13 cellular contexts compared by ENCODE assay signal in genomic region chr12:113242560-113242959, GRCh38. TPM values are rescaled to one million over a fixed set of nuclear protein-coding genes. Genes with fewer than 3 reads are reported as not detected.
DNase-seq lines count a peak whose midpoint lies in the region; ATAC-seq and TF ChIP-seq lines count a peak whose summit lies in the region.
"Had no signal": no experiment of that assay in that cellular context is flagged by ENCODE, and none has a peak within 500 bp of the region (broad histone marks: within the 10 kb centered on the region; RNA-seq: fewer than 3 reads in every experiment).

No MANE protein-coding gene starts in this region.

- POLR2A ChIA-PET in activated CD8-positive, alpha-beta T cell treated with anti-CD3 and anti-CD28 coated beads, Interleukin-2, amount 10 ng/mL, durations not matched to agents 7 days and 5 days (lab: Charles Lee): no interaction called here
- POLR2A ChIA-PET in activated CD8-positive, alpha-beta T cell treated with anti-CD3 and anti-CD28 coated beads for 36 hours (lab: Charles Lee): interaction anchor here (0.6 kb wide), 1 partner anchor 20 kb away, joined by 3 read pairs; no protein-coding TSS in a partner anchor

- TF ChIP-seq POLR2A in transverse colon (IDR thresholded peaks at IDR 0.05): no peak

- H3K27ac ChIP-seq in cingulate gyrus (ENCODE audit: low read depth, low read length) (peak overlapping the region; percentile 81), transverse colon (peak overlapping the region; percentile 92 to 95 (median 93))

- H3K9ac ChIP-seq in mucosa of stomach (ENCODE audit: low read length): peak overlapping the region; percentile 57

- H3K4me3 Mint-ChIP-seq in activated CD8-positive, alpha-beta T cell treated with anti-CD3 and anti-CD28 coated beads, Interleukin-2, amount 10 ng/mL, durations not matched to agents 7 days and 5 days: no peak overlapping the region
- no peak overlapping the region for H3K4me3 Mint-ChIP-seq in activated CD8-positive, alpha-beta T cell treated with anti-CD3 and anti-CD28 coated beads for 36 hours
- H3K4me3 Mint-ChIP-seq: activated CD4-positive, alpha-beta T cell treated with anti-CD3 and anti-CD28 coated beads, Interleukin-2, amount 10 ng/mL, durations not matched to agents 7 days and 5 days had no signal

- intact Hi-C loops in activated CD8-positive, alpha-beta T cell treated with anti-CD3 and anti-CD28 coated beads for 36 hours (cut with micrococcal nuclease): no loop called here
- intact Hi-C loops in transverse colon (cut with DNase I; ENCODE audit: low total_unique reads): no loop called here

- H3K4me3 ChIP-seq in mucosa of stomach (ENCODE audit: low read length) (no peak overlapping the region), transverse colon (no peak overlapping the region)
- H3K4me3 ChIP-seq: mucosa of descending colon had no signal

- H3K4me1 ChIP-seq in mucosa of stomach (ENCODE audit: control insufficient read depth, insufficient read depth, low read length) (peaks cover 81% of the 10 kb centered on the region), transverse colon (peaks cover 50 to 98% (median 93%) of the 10 kb centered on the region in 4 donors)

- no peaks in the 10 kb centered on the region for H3K9me3 ChIP-seq in mucosa of stomach (ENCODE audit: control insufficient read depth, low read length)
- no peaks in the 10 kb centered on the region for H3K9me3 ChIP-seq in transverse colon
- H3K9me3 ChIP-seq: mucosa of descending colon had no signal

- H3K27me3 Mint-ChIP-seq in activated CD8-positive, alpha-beta T cell treated with anti-CD3 and anti-CD28 coated beads, Interleukin-2, amount 10 ng/mL, durations not matched to agents 7 days and 5 days (ENCODE audit: low read depth): no peaks in the 10 kb centered on the region
- no peaks in the 10 kb centered on the region for H3K27me3 Mint-ChIP-seq in activated CD8-positive, alpha-beta T cell treated with anti-CD3 and anti-CD28 coated beads for 36 hours
- H3K27me3 Mint-ChIP-seq: activated CD4-positive, alpha-beta T cell treated with anti-CD3 and anti-CD28 coated beads, Interleukin-2, amount 10 ng/mL, durations not matched to agents 7 days and 5 days had no signal

- 82 to 100% methylated on average over 4 to 8 of the region's 8 CpGs for WGBS in transverse colon (ENCODE audit: low coverage in 1 of 2), 2 donors

- H3K27me3 ChIP-seq in mucosa of stomach (ENCODE audit: control insufficient read depth, insufficient read depth, low read length): no peaks in the 10 kb centered on the region
- H3K27me3 ChIP-seq in transverse colon: no peaks in the 10 kb centered on the region

- peak overlapping the region; percentile 27 for H3K27ac Mint-ChIP-seq in activated CD8-positive, alpha-beta T cell treated with anti-CD3 and anti-CD28 coated beads, Interleukin-2, amount 10 ng/mL, durations not matched to agents 7 days and 5 days
- no peak overlapping the region for H3K27ac Mint-ChIP-seq in activated CD8-positive, alpha-beta T cell treated with anti-CD3 and anti-CD28 coated beads for 36 hours
- H3K27ac Mint-ChIP-seq: activated CD4-positive, alpha-beta T cell treated with anti-CD3 and anti-CD28 coated beads, Interleukin-2, amount 10 ng/mL, durations not matched to agents 7 days and 5 days had no signal

- H3K36me3 ChIP-seq in mucosa of stomach (ENCODE audit: control insufficient read depth, insufficient read depth, low read length): no peaks in the 10 kb centered on the region
- no peaks in the 10 kb centered on the region for H3K36me3 ChIP-seq in transverse colon

- CTCF ChIA-PET in activated CD8-positive, alpha-beta T cell treated with anti-CD3 and anti-CD28 coated beads, Interleukin-2, amount 10 ng/mL, durations not matched to agents 7 days and 5 days (lab: Charles Lee): no interaction called here
- CTCF ChIA-PET in activated CD8-positive, alpha-beta T cell treated with anti-CD3 and anti-CD28 coated beads for 36 hours (lab: Charles Lee): no interaction called here

- in situ Hi-C loops in transverse colon (cut with MboI; ENCODE audit: low pct_ligation_motif_present in 1 of 4, low pct_unique_long_range_greater_than_20kb in 1 of 4, low sequenced_read_pairs in 3 of 4): no loop called here

- TF ChIP-seq EP300 in transverse colon (IDR thresholded peaks at IDR 0.05; ENCODE audit: low read depth): no peak

- TF ChIP-seq CTCF in activated CD8-positive, alpha-beta T cell treated with anti-CD3 and anti-CD28 coated beads for 36 hours (IDR thresholded peaks at IDR 0.05): no peak
- TF ChIP-seq CTCF in transverse colon (IDR thresholded peaks at IDR 0.05): no peak

- H3K9me3 Mint-ChIP-seq in activated CD8-positive, alpha-beta T cell treated with anti-CD3 and anti-CD28 coated beads, Interleukin-2, amount 10 ng/mL, durations not matched to agents 7 days and 5 days (ENCODE audit: insufficient read depth): no peaks in the 10 kb centered on the region
- H3K9me3 Mint-ChIP-seq in activated CD8-positive, alpha-beta T cell treated with anti-CD3 and anti-CD28 coated beads for 36 hours: no peaks in the 10 kb centered on the region
- H3K9me3 Mint-ChIP-seq: activated CD4-positive, alpha-beta T cell treated with anti-CD3 and anti-CD28 coated beads, Interleukin-2, amount 10 ng/mL, durations not matched to agents 7 days and 5 days had no signal

- peaks cover 8% of the 10 kb centered on the region for H3K4me1 Mint-ChIP-seq in activated CD8-positive, alpha-beta T cell treated with anti-CD3 and anti-CD28 coated beads, Interleukin-2, amount 10 ng/mL, durations not matched to agents 7 days and 5 days (ENCODE audit: low read depth)
- H3K4me1 Mint-ChIP-seq in activated CD8-positive, alpha-beta T cell treated with anti-CD3 and anti-CD28 coated beads for 36 hours (ENCODE audit: low read depth): no peaks in the 10 kb centered on the region

- no peak for DNase-seq in activated CD8-positive, alpha-beta T cell treated with anti-CD3 and anti-CD28 coated beads, Interleukin-2, amount 10 ng/mL, durations not matched to agents 7 days and 5 days
- DNase-seq in activated CD8-positive, alpha-beta T cell treated with anti-CD3 and anti-CD28 coated beads for 36 hours: no peak
- DNase-seq in transverse colon (no peak), SHP77 treated with DMSO at 0.1 percent for 48 hours (lab: John Stamatoyannopoulos, UW) (no peak), NCI-H2196 (lab: John Stamatoyannopoulos, UW; ENCODE audit: unreplicated experiment) (no peak), NCI-H748 treated with DMSO at 0.1 percent for 48 hours (lab: John Stamatoyannopoulos, UW) (no peak)
- DNase-seq: 8988T; activated CD4-positive, alpha-beta T cell treated with anti-CD3 and anti-CD28 coated beads, Interleukin-2, amount 10 ng/mL, durations not matched to agents 7 days and 5 days; effector CD4-positive, alpha-beta T cell; hippocampal formation had no signal

- ATAC-seq in activated CD8-positive, alpha-beta T cell treated with anti-CD3 and anti-CD28 coated beads, Interleukin-2, amount 10 ng/mL, durations not matched to agents 7 days and 5 days: no peak
- no peak for ATAC-seq in activated CD8-positive, alpha-beta T cell treated with anti-CD3 and anti-CD28 coated beads for 36 hours

- peaks cover 7% of the 10 kb centered on the region for H3K36me3 Mint-ChIP-seq in activated CD8-positive, alpha-beta T cell treated with anti-CD3 and anti-CD28 coated beads, Interleukin-2, amount 10 ng/mL, durations not matched to agents 7 days and 5 days (ENCODE audit: low read depth)
- peaks cover 18% of the 10 kb centered on the region for H3K36me3 Mint-ChIP-seq in activated CD8-positive, alpha-beta T cell treated with anti-CD3 and anti-CD28 coated beads for 36 hours (ENCODE audit: low read depth)

RNA-seq across cellular contexts. Expression of gene TPCN1, which starts 21.3 kb away (rescaled TPM):
- total RNA-seq in activated CD8-positive, alpha-beta T cell treated with anti-CD3 and anti-CD28 coated beads, Interleukin-2, amount 10 ng/mL, durations not matched to agents 7 days and 5 days: 10 to 100 TPM; 13.7 to 16.1 TPM
- 10 to 100 TPM; 29.9 to 33.5 TPM for total RNA-seq in activated CD8-positive, alpha-beta T cell treated with anti-CD3 and anti-CD28 coated beads for 36 hours
- total RNA-seq in transverse colon: 1,000 to 10,000 TPM in 1 of 4 donors, 100 to 1,000 TPM in 1, 10 to 100 TPM in 2; 85.1 to 1,315 (median 121) TPM

RNA-seq across cellular contexts. Expression of gene RITA1, which starts 57.0 kb away (rescaled TPM):
- 10 to 100 TPM; 21.0 to 22.6 TPM for total RNA-seq in activated CD8-positive, alpha-beta T cell treated with anti-CD3 and anti-CD28 coated beads, Interleukin-2, amount 10 ng/mL, durations not matched to agents 7 days and 5 days
- total RNA-seq in activated CD8-positive, alpha-beta T cell treated with anti-CD3 and anti-CD28 coated beads for 36 hours: 10 to 100 TPM; 18.5 to 19.1 TPM
- total RNA-seq in transverse colon: 10 to 100 TPM; 17.5 to 41.5 (median 23.8) TPM

RNA-seq across cellular contexts. Expression of gene DDX54, which starts 57.3 kb away (rescaled TPM):
- 10 to 100 TPM; 79.4 to 82.0 TPM for total RNA-seq in activated CD8-positive, alpha-beta T cell treated with anti-CD3 and anti-CD28 coated beads, Interleukin-2, amount 10 ng/mL, durations not matched to agents 7 days and 5 days
- total RNA-seq in activated CD8-positive, alpha-beta T cell treated with anti-CD3 and anti-CD28 coated beads for 36 hours: 100 to 1,000 TPM; 112 to 133 TPM
- 10 to 100 TPM; 60.7 to 96.1 (median 72.8) TPM for total RNA-seq in transverse colon
